1 cellular context compared by ENCODE assay signal in the genomic region with DNA sequence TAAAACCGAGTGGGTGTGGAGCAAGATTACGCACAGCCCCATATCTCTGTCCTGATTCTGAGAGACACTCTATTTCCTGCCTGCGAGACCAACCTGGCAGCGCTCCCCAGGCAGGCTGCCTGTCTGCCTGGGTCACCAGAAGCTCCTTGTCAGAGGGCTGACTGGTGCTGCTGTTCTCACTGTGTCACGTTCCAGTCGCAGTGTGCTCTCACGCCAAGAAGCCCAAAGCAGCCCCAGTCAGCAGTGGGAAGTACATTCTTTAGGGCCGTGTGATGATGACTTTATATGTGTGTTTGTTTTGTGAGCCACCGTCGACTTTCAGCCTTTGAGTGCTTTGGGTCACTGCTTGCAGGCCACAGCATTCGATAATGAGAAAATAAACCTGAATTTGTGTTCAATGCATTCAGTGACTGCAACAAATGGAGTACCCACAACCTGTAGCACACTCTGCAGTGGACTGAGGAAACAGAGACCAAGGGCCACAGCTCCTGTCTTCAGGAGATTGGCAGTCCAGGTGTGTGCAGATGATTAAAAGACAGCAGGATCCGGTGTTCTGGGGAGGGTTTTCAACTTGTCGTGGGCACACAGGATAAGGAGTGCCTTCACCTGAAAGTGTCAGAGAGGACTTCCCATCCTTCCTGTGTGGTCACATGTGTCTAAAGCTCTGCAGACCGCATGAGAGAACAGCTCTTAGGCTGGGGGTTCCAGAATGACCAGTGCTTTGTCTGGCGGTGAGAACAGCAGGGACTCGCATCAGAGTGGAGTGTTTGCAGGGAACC.
TF ChIP-seq lines count a peak whose summit lies in the region.

No MANE protein-coding gene starts in this region.

TF ChIP-seq in HepG2, 621 proteins besides CTCF, POLR2A, EP300 and RAD21 (continued from another document):
- TF ChIP-seq, protein P1, sequence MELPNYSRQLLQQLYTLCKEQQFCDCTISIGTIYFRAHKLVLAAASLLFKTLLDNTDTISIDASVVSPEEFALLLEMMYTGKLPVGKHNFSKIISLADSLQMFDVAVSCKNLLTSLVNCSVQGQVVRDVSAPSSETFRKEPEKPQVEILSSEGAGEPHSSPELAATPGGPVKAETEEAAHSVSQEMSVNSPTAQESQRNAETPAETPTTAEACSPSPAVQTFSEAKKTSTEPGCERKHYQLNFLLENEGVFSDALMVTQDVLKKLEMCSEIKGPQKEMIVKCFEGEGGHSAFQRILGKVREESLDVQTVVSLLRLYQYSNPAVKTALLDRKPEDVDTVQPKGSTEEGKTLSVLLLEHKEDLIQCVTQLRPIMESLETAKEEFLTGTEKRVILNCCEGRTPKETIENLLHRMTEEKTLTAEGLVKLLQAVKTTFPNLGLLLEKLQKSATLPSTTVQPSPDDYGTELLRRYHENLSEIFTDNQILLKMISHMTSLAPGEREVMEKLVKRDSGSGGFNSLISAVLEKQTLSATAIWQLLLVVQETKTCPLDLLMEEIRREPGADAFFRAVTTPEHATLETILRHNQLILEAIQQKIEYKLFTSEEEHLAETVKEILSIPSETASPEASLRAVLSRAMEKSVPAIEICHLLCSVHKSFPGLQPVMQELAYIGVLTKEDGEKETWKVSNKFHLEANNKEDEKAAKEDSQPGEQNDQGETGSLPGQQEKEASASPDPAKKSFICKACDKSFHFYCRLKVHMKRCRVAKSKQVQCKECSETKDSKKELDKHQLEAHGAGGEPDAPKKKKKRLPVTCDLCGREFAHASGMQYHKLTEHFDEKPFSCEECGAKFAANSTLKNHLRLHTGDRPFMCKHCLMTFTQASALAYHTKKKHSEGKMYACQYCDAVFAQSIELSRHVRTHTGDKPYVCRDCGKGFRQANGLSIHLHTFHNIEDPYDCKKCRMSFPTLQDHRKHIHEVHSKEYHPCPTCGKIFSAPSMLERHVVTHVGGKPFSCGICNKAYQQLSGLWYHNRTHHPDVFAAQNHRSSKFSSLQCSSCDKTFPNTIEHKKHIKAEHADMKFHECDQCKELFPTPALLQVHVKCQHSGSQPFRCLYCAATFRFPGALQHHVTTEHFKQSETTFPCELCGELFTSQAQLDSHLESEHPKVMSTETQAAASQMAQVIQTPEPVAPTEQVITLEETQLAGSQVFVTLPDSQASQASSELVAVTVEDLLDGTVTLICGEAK (IDR thresholded peaks at IDR 0.05), result no peak
- TF ChIP-seq, protein P1 (CRISPR knock-in tag; IDR thresholded peaks at IDR 0.05), result no peak
- TF ChIP-seq, protein P2, sequence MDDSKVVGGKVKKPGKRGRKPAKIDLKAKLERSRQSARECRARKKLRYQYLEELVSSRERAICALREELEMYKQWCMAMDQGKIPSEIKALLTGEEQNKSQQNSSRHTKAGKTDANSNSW (CRISPR knock-in tag; IDR thresholded peaks at IDR 0.05; ENCODE audit: borderline replicate concordance), result no peak
- TF ChIP-seq SIN3A (IDR thresholded peaks at IDR 0.05; ENCODE audit: borderline replicate concordance, low read depth, low read length) (no peak), ZNF724P (CRISPR knock-in tag; IDR thresholded peaks at IDR 0.05; ENCODE audit: borderline replicate concordance) (no peak)
